Comparison of ENCODE assay signal across 17 cellular contexts in the genomic region with DNA sequence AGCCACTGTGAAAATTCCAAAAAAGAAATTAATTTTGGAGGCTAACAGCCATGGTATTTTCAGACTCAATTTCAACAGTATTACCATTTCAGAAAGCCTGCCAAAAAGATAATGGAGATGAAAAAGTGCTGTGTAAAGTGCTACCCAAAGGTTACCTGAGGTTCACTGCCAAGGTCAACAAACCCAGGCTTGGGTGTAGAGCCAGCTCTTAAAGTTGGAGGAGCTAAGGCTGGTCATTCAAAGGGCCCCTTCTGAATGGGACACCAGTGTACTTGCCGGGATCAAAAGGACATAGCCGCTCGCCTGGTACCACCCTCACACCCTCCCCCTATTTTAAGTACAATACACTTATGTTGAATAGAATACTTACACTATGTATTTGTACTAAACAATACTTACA.
"Had no signal": no experiment of that assay in that cellular context is flagged by ENCODE, and none has a peak within 500 bp of the region (broad histone marks: within the 10 kb centered on the region; RNA-seq: fewer than 3 reads in every experiment).

No MANE protein-coding gene starts in this region.

- H3K79me2 ChIP-seq: hepatocyte had no signal

- H3K27ac Mint-ChIP-seq: activated CD4-positive, alpha-beta memory T cell treated with anti-CD3 and anti-CD28 coated beads for 36 hours; activated CD4-positive, alpha-beta T cell treated with anti-CD3 and anti-CD28 coated beads for 36 hours; activated CD8-positive, alpha-beta memory T cell treated with anti-CD3 and anti-CD28 coated beads, Interleukin-2, amount 10 ng/mL, durations not matched to agents 7 days and 5 days; activated naive CD4-positive, alpha-beta T cell treated with anti-CD3 and anti-CD28 coated beads, Interleukin-2, amount 10 ng/mL, durations not matched to agents 7 days and 5 days; activated T-cell treated with anti-CD3 and anti-CD28 coated beads, Interleukin-2, amount 50 U/mL, for 24 hours; natural killer cell treated with Interleukin-12 subunit alpha and Interleukin-12 subunit beta and Interleukin-15 and Interleukin-18, amount 100 ng/mL, for 72 hours; stimulated activated effector memory CD8-positive, alpha-beta T cell treated with anti-CD3 and anti-CD28 coated beads, Interleukin-12 subunit alpha, Interleukin-12 subunit beta, amount 100 ng/mL, for 72 hours; T-helper 1 cell treated with Interleukin-12 subunit alpha and Interleukin-12 subunit beta and Interleukin-4 antibody, amounts not matched to agents 30 μg/mL and 1 μg/mL, for 36 hours had no signal

- H3K9me3 Mint-ChIP-seq: activated CD4-positive, alpha-beta memory T cell treated with anti-CD3 and anti-CD28 coated beads for 36 hours; activated naive CD4-positive, alpha-beta T cell treated with anti-CD3 and anti-CD28 coated beads, Interleukin-2, amount 10 ng/mL, durations not matched to agents 7 days and 5 days; activated T-cell treated with anti-CD3 and anti-CD28 coated beads, Interleukin-2, amount 50 U/mL, for 24 hours; natural killer cell treated with Interleukin-12 subunit alpha and Interleukin-12 subunit beta and Interleukin-15 and Interleukin-18, amount 100 ng/mL, for 72 hours; stimulated activated effector memory CD8-positive, alpha-beta T cell treated with anti-CD3 and anti-CD28 coated beads, Interleukin-12 subunit alpha, Interleukin-12 subunit beta, amount 100 ng/mL, for 72 hours; T-helper 1 cell treated with Interleukin-12 subunit alpha and Interleukin-12 subunit beta and Interleukin-4 antibody, amounts not matched to agents 30 μg/mL and 1 μg/mL, for 36 hours had no signal

- H3K36me3 ChIP-seq: transverse colon had no signal

- H3K9me3 ChIP-seq: transverse colon had no signal

- H3K4me3 Mint-ChIP-seq: activated CD4-positive, alpha-beta memory T cell treated with anti-CD3 and anti-CD28 coated beads for 36 hours; activated CD4-positive, alpha-beta T cell treated with anti-CD3 and anti-CD28 coated beads for 36 hours; activated CD8-positive, alpha-beta memory T cell treated with anti-CD3 and anti-CD28 coated beads, Interleukin-2, amount 10 ng/mL, durations not matched to agents 7 days and 5 days; activated naive CD4-positive, alpha-beta T cell treated with anti-CD3 and anti-CD28 coated beads, Interleukin-2, amount 10 ng/mL, durations not matched to agents 7 days and 5 days; activated T-cell treated with anti-CD3 and anti-CD28 coated beads, Interleukin-2, amount 50 U/mL, for 24 hours; natural killer cell treated with Interleukin-12 subunit alpha and Interleukin-12 subunit beta and Interleukin-15 and Interleukin-18, amount 100 ng/mL, for 72 hours; stimulated activated effector memory CD8-positive, alpha-beta T cell treated with anti-CD3 and anti-CD28 coated beads, Interleukin-12 subunit alpha, Interleukin-12 subunit beta, amount 100 ng/mL, for 72 hours; T-helper 1 cell treated with Interleukin-12 subunit alpha and Interleukin-12 subunit beta and Interleukin-4 antibody, amounts not matched to agents 30 μg/mL and 1 μg/mL, for 36 hours had no signal

- H3K4me3 ChIP-seq: hepatocyte, transverse colon had no signal

- H3K27ac ChIP-seq: hepatocyte, transverse colon had no signal

- H3K27me3 ChIP-seq: hepatocyte had no signal

- H3K36me3 Mint-ChIP-seq: activated CD4-positive, alpha-beta memory T cell treated with anti-CD3 and anti-CD28 coated beads for 36 hours; activated CD8-positive, alpha-beta memory T cell treated with anti-CD3 and anti-CD28 coated beads, Interleukin-2, amount 10 ng/mL, durations not matched to agents 7 days and 5 days; activated naive CD4-positive, alpha-beta T cell treated with anti-CD3 and anti-CD28 coated beads, Interleukin-2, amount 10 ng/mL, durations not matched to agents 7 days and 5 days; stimulated activated effector memory CD8-positive, alpha-beta T cell treated with anti-CD3 and anti-CD28 coated beads, Interleukin-12 subunit alpha, Interleukin-12 subunit beta, amount 100 ng/mL, for 72 hours had no signal

- ATAC-seq: activated CD4-positive, alpha-beta T cell treated with anti-CD3 and anti-CD28 coated beads for 36 hours; activated CD8-positive, alpha-beta memory T cell treated with anti-CD3 and anti-CD28 coated beads, Interleukin-2, amount 10 ng/mL, durations not matched to agents 7 days and 5 days; esophagus mucosa; left ventricle myocardium superior; natural killer cell treated with Interleukin-12 subunit alpha and Interleukin-12 subunit beta and Interleukin-15 and Interleukin-18, amount 100 ng/mL, for 72 hours; stimulated activated effector memory CD8-positive, alpha-beta T cell treated with anti-CD3 and anti-CD28 coated beads, Interleukin-12 subunit alpha, Interleukin-12 subunit beta, amount 100 ng/mL, for 72 hours had no signal

- H2AFZ ChIP-seq: hepatocyte had no signal

- DNase-seq: activated CD4-positive, alpha-beta memory T cell treated with anti-CD3 and anti-CD28 coated beads for 36 hours; activated CD4-positive, alpha-beta T cell treated with anti-CD3 and anti-CD28 coated beads for 36 hours; activated CD8-positive, alpha-beta memory T cell treated with anti-CD3 and anti-CD28 coated beads, Interleukin-2, amount 10 ng/mL, durations not matched to agents 7 days and 5 days; activated naive CD4-positive, alpha-beta T cell treated with anti-CD3 and anti-CD28 coated beads, Interleukin-2, amount 10 ng/mL, durations not matched to agents 7 days and 5 days; activated T-cell treated with anti-CD3 and anti-CD28 coated beads, Interleukin-2, amount 50 U/mL, for 24 hours; left ventricle myocardium superior; stimulated activated CD4-positive, alpha-beta T cell treated with anti-CD3 and anti-CD28 coated beads, Interleukin-2, amount 100 ng/mL, for 24 hours; transverse colon had no signal

- FAIRE-seq: astrocyte, colon, endometrium, keratinocyte had no signal

- H3K4me1 Mint-ChIP-seq: activated CD4-positive, alpha-beta T cell treated with anti-CD3 and anti-CD28 coated beads for 36 hours; activated CD8-positive, alpha-beta memory T cell treated with anti-CD3 and anti-CD28 coated beads, Interleukin-2, amount 10 ng/mL, durations not matched to agents 7 days and 5 days; activated naive CD4-positive, alpha-beta T cell treated with anti-CD3 and anti-CD28 coated beads, Interleukin-2, amount 10 ng/mL, durations not matched to agents 7 days and 5 days; stimulated activated effector memory CD8-positive, alpha-beta T cell treated with anti-CD3 and anti-CD28 coated beads, Interleukin-12 subunit alpha, Interleukin-12 subunit beta, amount 100 ng/mL, for 72 hours had no signal
